Comparison of ENCODE assay signal across 24 cellular contexts in genomic region chr1:30068787-30069472, GRCh38.
"Had no signal": no experiment of that assay in that cellular context is flagged by ENCODE, and none has a peak within 500 bp of the region (broad histone marks: within the 10 kb centered on the region; RNA-seq: fewer than 3 reads in every experiment).

No MANE protein-coding gene starts in this region.

- FAIRE-seq: frontal cortex, islet of Langerhans, pancreas had no signal

- H3K4me3 ChIP-seq: esophagus squamous epithelium, left ventricle myocardium inferior, pancreas, prostate gland, skin epidermis, thoracic aorta, vagina had no signal

- ATAC-seq: activated naive CD8-positive, alpha-beta T cell treated with anti-CD3 and anti-CD28 coated beads, Interleukin-2, amount 50 U/mL, for 24 hours; pancreas; sciatic nerve had no signal

- H3K27me3 ChIP-seq: pancreas, vagina had no signal

- H3K9me3 ChIP-seq: esophagus squamous epithelium, left ventricle myocardium inferior, pancreas, prostate gland, thoracic aorta, vagina had no signal

- DNase-seq: activated CD4-positive, alpha-beta T cell treated with anti-CD3 and anti-CD28 coated beads for 4 hours; activated CD4-positive, alpha-beta T cell treated with anti-CD3 and anti-CD28 coated beads, Interleukin-2, amount 50 U/mL, for 48 hours; activated CD4-positive, CD25-positive, alpha-beta regulatory T cell; activated CD8-positive, alpha-beta memory T cell treated with anti-CD3 and anti-CD28 coated beads for 24 hours; activated CD8-positive, alpha-beta memory T cell treated with anti-CD3 and anti-CD28 coated beads, Interleukin-2, amount 50 U/mL, for 4 hours; activated gamma-delta T cell; activated naive CD8-positive, alpha-beta T cell treated with anti-CD3 and anti-CD28 coated beads, Interleukin-2, amount 50 U/mL, for 24 hours; activated T-cell treated with anti-CD3 and anti-CD28 coated beads, Interleukin-2, amount 50 U/mL, for 1 hour; amygdala; esophagus squamous epithelium; left ventricle myocardium inferior; nucleus accumbens; pancreas; retina; stimulated activated CD4-positive, alpha-beta T cell treated with anti-CD3 and anti-CD28 coated beads, Interleukin-12 subunit alpha, Interleukin-12 subunit beta, amount 100 ng/mL, for 4 hours; stimulated activated CD4-positive, alpha-beta T cell treated with anti-CD3 and anti-CD28 coated beads, Interleukin-4, amount 100 ng/mL, for 1 hour; trophoblast cell had no signal

- H3K36me3 ChIP-seq: esophagus squamous epithelium, left ventricle myocardium inferior, pancreas, prostate gland, thoracic aorta, vagina had no signal

- H3K27ac ChIP-seq: esophagus squamous epithelium, left ventricle myocardium inferior, pancreas, prostate gland, skin epidermis, thoracic aorta, vagina had no signal

- H3K4me1 ChIP-seq: esophagus squamous epithelium, left ventricle myocardium inferior, pancreas, prostate gland, vagina had no signal
